In genomic region chr4:16758206-16758605, GRCh38 we compare ENCODE assay signal across 17 cellular contexts.
A peak's percentile ranks its signal among the peaks of the same experiment; 100 is the strongest.
DNase-seq lines count a peak whose midpoint lies in the region; ATAC-seq and TF ChIP-seq lines count a peak whose summit lies in the region.
"Had no signal": no experiment of that assay in that cellular context is flagged by ENCODE, and none has a peak within 500 bp of the region (broad histone marks: within the 10 kb centered on the region; RNA-seq: fewer than 3 reads in every experiment).

No MANE protein-coding gene starts in this region.

- H3K9ac ChIP-seq in GM23248: no peak overlapping the region
- no peak overlapping the region for H3K9ac ChIP-seq in IMR-90 (ENCODE audit: low read depth, low read length)
- peak overlapping the region; percentile 58 for H3K9ac ChIP-seq in neural cell (ENCODE audit: low read length)

- peaks cover 0 to 4% (median 0%) of the 10 kb centered on the region in 5 donors for H3K9me3 Mint-ChIP-seq in CD8-positive, alpha-beta memory T cell
- H3K9me3 Mint-ChIP-seq: GM23338, H9 had no signal

- H3K18ac ChIP-seq in IMR-90 (ENCODE audit: low read depth, low read length): no peak overlapping the region

- no peak overlapping the region for H2AFZ ChIP-seq in GM23248
- peak overlapping the region; percentile 9 for H2AFZ ChIP-seq in IMR-90 (replicated peaks; ENCODE audit: low read length, poor library complexity)
- H2AFZ ChIP-seq in neural cell (ENCODE audit: low read depth, low read length): no peak overlapping the region
- H2AFZ ChIP-seq: GM23338 had no signal

- in situ Hi-C loops in GM23248 (cut with MboI) (no loop called here), IMR-90 (cut with MboI; ENCODE audit: low sequenced_read_pairs) (no loop called here)

- H4K5ac ChIP-seq in IMR-90 (ENCODE audit: low read depth, low read length): no peak overlapping the region

- H4K20me1 ChIP-seq in GM23248 (ENCODE audit: insufficient read depth): no peaks in the 10 kb centered on the region
- H4K20me1 ChIP-seq in IMR-90 (ENCODE audit: insufficient read depth, low read length): no peaks in the 10 kb centered on the region
- no peaks in the 10 kb centered on the region for H4K20me1 ChIP-seq in neural cell (ENCODE audit: insufficient read depth)

- H4K91ac ChIP-seq in IMR-90 (ENCODE audit: insufficient read depth, low read depth, low read length): no peak overlapping the region

- H3K9me2 ChIP-seq in GM23248 (ENCODE audit: insufficient read depth) (no peaks in the 10 kb centered on the region), neural cell (ENCODE audit: insufficient read depth, low read length) (no peaks in the 10 kb centered on the region)

- H3F3A ChIP-seq in GM23248 (ENCODE audit: insufficient read depth) (peaks cover 28% of the 10 kb centered on the region), neural cell (ENCODE audit: insufficient read depth, low read length, poor library complexity, severe bottlenecking) (peaks cover 6% of the 10 kb centered on the region)

- TF ChIP-seq RAD21 in IMR-90 (IDR thresholded peaks at IDR 0.05; ENCODE audit: low read length) (no peak), neural cell (conservative IDR thresholded peaks at IDR 0.05) (no peak)

- H2AK9ac ChIP-seq in IMR-90 (replicated peaks; ENCODE audit: low read depth, low read length, poor library complexity): no peak overlapping the region

- no peak overlapping the region for H3K4ac ChIP-seq in IMR-90 (ENCODE audit: low read depth, low read length)

- CTCF ChIA-PET in IMR-90 (lab: Yijun Ruan, JAX): no interaction called here
- CTCF ChIA-PET in CD8-positive, alpha-beta memory T cell (lab: Charles Lee): no interaction called here

- POLR2A ChIA-PET in IMR-90 (lab: Charles Lee; ENCODE audit: unreplicated experiment): no interaction called here
- POLR2A ChIA-PET in CD8-positive, alpha-beta memory T cell (lab: Charles Lee): no interaction called here

- peaks cover 4% of the 10 kb centered on the region; the same call in 1 of the 2 replicates for H3K36me3 ChIP-seq in GM23248 (ENCODE audit: low read depth)
- H3K36me3 ChIP-seq in IMR-90 (ENCODE audit: control insufficient read depth, insufficient read depth, low read length): peaks cover 3% of the 10 kb centered on the region
- H3K36me3 ChIP-seq in neural cell (ENCODE audit: insufficient read depth, low read length): no peaks in the 10 kb centered on the region
- no peaks in the 10 kb centered on the region for H3K36me3 ChIP-seq in CD8-positive, alpha-beta memory T cell (ENCODE audit: insufficient read depth, low read length)

- H3K4me3 ChIP-seq in GM23248: no peak overlapping the region
- H3K4me3 ChIP-seq in IMR-90 (ENCODE audit: insufficient read depth, low read depth, low read length): no peak overlapping the region
- peak overlapping the region; percentile 43 for H3K4me3 ChIP-seq in neural cell (ENCODE audit: low read length)
- H3K4me3 ChIP-seq in CD8-positive, alpha-beta memory T cell (ENCODE audit: low read length): no peak overlapping the region
- H3K4me3 ChIP-seq: GM12878, GM23338 had no signal

- TF ChIP-seq POLR2A in IMR-90 (IDR thresholded peaks at IDR 0.05; ENCODE audit: low read depth, low read length): no peak

- no peak for ATAC-seq in IMR-90 (ENCODE audit: low read depth)
- ATAC-seq: GM12878, GM23338, HCT116 had no signal

- peaks cover 3% of the 10 kb centered on the region; the same call in 1 of the 2 replicates for H3K9me1 ChIP-seq in IMR-90 (ENCODE audit: insufficient read depth, low read length)

- no peak overlapping the region for H2BK5ac ChIP-seq in IMR-90 (ENCODE audit: low read depth, low read length, poor library complexity, severe bottlenecking)

- H3K4me3 Mint-ChIP-seq in CD8-positive, alpha-beta memory T cell: no peak overlapping the region
- H3K4me3 Mint-ChIP-seq: CD4-positive, alpha-beta memory T cell; GM23338; H9 had no signal

- H3K27me3 Mint-ChIP-seq in CD8-positive, alpha-beta memory T cell: peaks cover 3 to 5% of the 10 kb centered on the region in 2 donors

- 0 out of 2 replicates have a peak overlapping the region, but pooled peaks have one; percentile 43 for H3K23ac ChIP-seq in IMR-90 (ENCODE audit: low read depth, low read length)

- peak overlapping the region; percentile 63 for H3K4me2 ChIP-seq in GM23248 (ENCODE audit: unreplicated experiment)
- H3K4me2 ChIP-seq in IMR-90 (ENCODE audit: low read depth, low read length): no peak overlapping the region
- H3K4me2 ChIP-seq in neural cell (ENCODE audit: low read length): peak overlapping the region; percentile 2
- H3K4me2 ChIP-seq: GM23338 had no signal

- H4K8ac ChIP-seq in IMR-90 (ENCODE audit: low read depth in 2 of 2, low read length in 2 of 2): no peak overlapping the region; a peak in 1 of 4 replicates

- DNase-seq in GM23248 (peak; percentile 19), IMR-90 (no peak), midbrain (lab: John Stamatoyannopoulos, UW) (no peak), NCI-H2081 treated with DMSO at 0.1 percent for 48 hours (lab: John Stamatoyannopoulos, UW) (no peak)
- DNase-seq in CD8-positive, alpha-beta memory T cell: no peak
- DNase-seq: C1 segment of cervical spinal cord; Caco-2; CD4-positive, alpha-beta memory T cell; DMS153; DND-41; EL; GDM1; H9 had no signal

- no peak overlapping the region for H3K27ac Mint-ChIP-seq in CD8-positive, alpha-beta memory T cell
- H3K27ac Mint-ChIP-seq: CD4-positive, alpha-beta memory T cell; GM23338; H9 had no signal

- H3K4me1 Mint-ChIP-seq in CD8-positive, alpha-beta memory T cell: no peaks in the 10 kb centered on the region
- H3K4me1 Mint-ChIP-seq: CD4-positive, alpha-beta memory T cell had no signal

- no peak overlapping the region for H2BK120ac ChIP-seq in IMR-90 (ENCODE audit: low read depth, low read length)

- dilution Hi-C loops in IMR-90 (cut with HindIII; ENCODE audit: low sequenced_read_pairs, unreplicated experiment): no loop called here

- no peak overlapping the region for H3K14ac ChIP-seq in IMR-90 (replicated peaks; ENCODE audit: low read depth, low read length)

- H2AK5ac ChIP-seq in IMR-90 (ENCODE audit: low read depth, low read length): peak overlapping the region; percentile 26; the same call in 1 of the 2 replicates

- intact Hi-C loops in IMR-90 (cut with micrococcal nuclease): loop anchor here (10.0 kb wide), 1 partner anchor 243 kb away; no protein-coding TSS in a partner anchor

- H2BK20ac ChIP-seq in IMR-90 (ENCODE audit: low read depth, low read length): peak overlapping the region; percentile 30

- BruUV-seq in IMR-90 (replicated peaks; lab: Mats Ljungman, UMichigan): no TSS peak

- H3K79me2 ChIP-seq in GM23248 (ENCODE audit: insufficient read depth) (peaks cover 26% of the 10 kb centered on the region), neural cell (replicated peaks; ENCODE audit: insufficient read depth, low read length) (no peaks in the 10 kb centered on the region)

- no peak overlapping the region for H3K56ac ChIP-seq in IMR-90 (ENCODE audit: extremely low read depth, insufficient read depth, low read length)

- TF ChIP-seq EP300 in neural cell (conservative IDR thresholded peaks at IDR 0.05; ENCODE audit: poor library complexity, severe bottlenecking): no peak

- H3K79me1 ChIP-seq in IMR-90 (ENCODE audit: low read depth in 1 of 2, low read length in 2 of 2): peaks cover 0 to 3% of the 10 kb centered on the region in 2 experiments; a peak in 1 of 4 replicates

- H3K27me3 ChIP-seq in GM23248 (replicated peaks; ENCODE audit: insufficient read depth): no peaks in the 10 kb centered on the region
- H3K27me3 ChIP-seq in IMR-90 (ENCODE audit: control insufficient read depth, insufficient read depth, low read length): no peaks in the 10 kb centered on the region
- H3K27me3 ChIP-seq in neural cell (ENCODE audit: insufficient read depth, low read depth, low read length): no peaks in the 10 kb centered on the region
- H3K27me3 ChIP-seq in CD8-positive, alpha-beta memory T cell (ENCODE audit: insufficient read depth, low read length, poor library complexity, severe bottlenecking): no peaks in the 10 kb centered on the region

- TF ChIP-seq CTCF in IMR-90 (conservative IDR thresholded peaks at IDR 0.05; ENCODE audit: low read depth, low read length) (no peak), neural cell (IDR thresholded peaks at IDR 0.05; ENCODE audit: poor library complexity, severe bottlenecking) (no peak)

- H3K36me3 Mint-ChIP-seq in CD8-positive, alpha-beta memory T cell: no peaks in the 10 kb centered on the region
- H3K36me3 Mint-ChIP-seq: CD4-positive, alpha-beta memory T cell had no signal

- H3K27ac ChIP-seq in GM23248: no peak overlapping the region
- no peak overlapping the region for H3K27ac ChIP-seq in IMR-90 (ENCODE audit: insufficient read depth, low read length)
- peak overlapping the region; percentile 93 for H3K27ac ChIP-seq in neural cell (ENCODE audit: low read length)
- H3K27ac ChIP-seq in CD8-positive, alpha-beta memory T cell (ENCODE audit: low read depth, low read length): no peak overlapping the region

- WGBS in GM23248 (ENCODE audit: low coverage in 1 of 2, low lambda C conversion rate in 2 of 2, missing lambda C conversion rate in 2 of 2), 2 experiments: 100% methylated on average over 1 of the region's 1 CpG
- no CpG with 5 or more reads among the region's 1 CpG for WGBS in IMR-90 (ENCODE audit: extremely low coverage in 2 of 2, insufficient read length in 1 of 2), 2 experiments

- H3K9me3 ChIP-seq in GM23248 (ENCODE audit: low read depth): no peaks in the 10 kb centered on the region
- H3K9me3 ChIP-seq in IMR-90 (ENCODE audit: control insufficient read depth, insufficient read depth, low read length): no peaks in the 10 kb centered on the region
- no peaks in the 10 kb centered on the region for H3K9me3 ChIP-seq in neural cell (ENCODE audit: low read length)
- H3K9me3 ChIP-seq in CD8-positive, alpha-beta memory T cell (ENCODE audit: low read length): no peaks in the 10 kb centered on the region
- H3K9me3 ChIP-seq: Caco-2 had no signal

- H3K4me1 ChIP-seq in GM23248 (ENCODE audit: insufficient read depth) (peaks cover 47% of the 10 kb centered on the region), IMR-90 (ENCODE audit: control insufficient read depth, insufficient read depth, low read length) (peaks cover 10% of the 10 kb centered on the region)
- H3K4me1 ChIP-seq in CD8-positive, alpha-beta memory T cell (ENCODE audit: insufficient read depth, low read length): no peaks in the 10 kb centered on the region
- H3K4me1 ChIP-seq: Caco-2 had no signal

- H2BK15ac ChIP-seq in IMR-90 (ENCODE audit: low read depth, low read length): no peak overlapping the region

TF ChIP-seq in IMR-90, 13 proteins besides CTCF, POLR2A, EP300 and RAD21 (continues in another document):
- TF ChIP-seq SMC3 (IDR thresholded peaks at IDR 0.05; ENCODE audit: low read depth, low read length) (no peak), RFX5 (IDR thresholded peaks at IDR 0.05; ENCODE audit: low read depth, low read length) (no peak)

TF ChIP-seq in neural cell, 6 proteins besides CTCF, POLR2A, EP300 and RAD21 (continues in another document):
- TF ChIP-seq TAF1 (IDR thresholded peaks at IDR 0.05; ENCODE audit: low read depth): no peak
